ENCODE assay signal across 1 cellular context in genomic region chrX:107935664-107936433, GRCh38.
TF ChIP-seq lines count a peak whose summit lies in the region.

No MANE protein-coding gene starts in this region.

TF ChIP-seq in WTC11, 78 proteins besides CTCF, POLR2A, EP300 and RAD21 (continued from another document):
- TF ChIP-seq AFF4 (CRISPR knock-in tag; IDR thresholded peaks at IDR 0.05; ENCODE audit: borderline replicate concordance), result no peak
- TF ChIP-seq, protein P1, sequence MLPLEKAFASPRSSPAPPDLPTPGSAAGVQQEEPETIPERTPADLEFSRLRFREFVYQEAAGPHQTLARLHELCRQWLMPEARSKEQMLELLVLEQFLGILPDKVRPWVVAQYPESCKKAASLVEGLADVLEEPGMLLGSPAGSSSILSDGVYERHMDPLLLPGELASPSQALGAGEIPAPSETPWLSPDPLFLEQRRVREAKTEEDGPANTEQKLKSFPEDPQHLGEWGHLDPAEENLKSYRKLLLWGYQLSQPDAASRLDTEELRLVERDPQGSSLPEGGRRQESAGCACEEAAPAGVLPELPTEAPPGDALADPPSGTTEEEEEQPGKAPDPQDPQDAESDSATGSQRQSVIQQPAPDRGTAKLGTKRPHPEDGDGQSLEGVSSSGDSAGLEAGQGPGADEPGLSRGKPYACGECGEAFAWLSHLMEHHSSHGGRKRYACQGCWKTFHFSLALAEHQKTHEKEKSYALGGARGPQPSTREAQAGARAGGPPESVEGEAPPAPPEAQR (CRISPR knock-in tag; IDR thresholded peaks at IDR 0.05), result no peak
- no peak for TF ChIP-seq STAT6 (CRISPR knock-in tag; conservative IDR thresholded peaks at IDR 0.05; ENCODE audit: low read depth)
- no peak for TF ChIP-seq ZNF263 (CRISPR knock-in tag; IDR thresholded peaks at IDR 0.05; ENCODE audit: low read depth)
- TF ChIP-seq ZNF232 (CRISPR knock-in tag; IDR thresholded peaks at IDR 0.05), result no peak
- no peak for TF ChIP-seq SP1 (CRISPR knock-in tag; conservative IDR thresholded peaks at IDR 0.05)
- TF ChIP-seq MYBL2 (CRISPR knock-in tag; IDR thresholded peaks at IDR 0.05), result no peak
- no peak for TF ChIP-seq TEAD1 (CRISPR knock-in tag; IDR thresholded peaks at IDR 0.05)
